ENCODE assay signal across 34 cellular contexts in genomic region chr1:170601866-170602265, GRCh38.
"Had no signal": no experiment of that assay in that cellular context is flagged by ENCODE, and none has a peak within 500 bp of the region (broad histone marks: within the 10 kb centered on the region; RNA-seq: fewer than 3 reads in every experiment).

No MANE protein-coding gene starts in this region.

- FAIRE-seq: astrocyte, TTC549 had no signal

- H3K36me3 ChIP-seq: adrenal gland, brain microvascular endothelial cell had no signal

- H3K4me3 ChIP-seq: adrenal gland, body of pancreas, breast epithelium had no signal

- DNase-seq: activated B cell treated with CpG ODN at 0.5 μM for 24 hours; activated CD4-positive, alpha-beta memory T cell treated with anti-CD3 and anti-CD28 coated beads for 36 hours; activated CD4-positive, alpha-beta T cell treated with anti-CD3 and anti-CD28 coated beads for 4 hours; activated CD4-positive, alpha-beta T cell treated with anti-CD3 and anti-CD28 coated beads, Interleukin-2, amount 10 ng/mL, durations not matched to agents 24 days and 14 days; activated CD4-positive, alpha-beta T cell treated with anti-CD3 and anti-CD28 coated beads, Interleukin-2, amount 50 U/mL, for 1 hour; activated CD4-positive, alpha-beta T cell treated with anti-CD3 and anti-CD28 coated beads, Interleukin-2, amount 50 U/mL, for 4 hours; activated CD4-positive, CD25-positive, alpha-beta regulatory T cell treated with anti-CD3 and anti-CD28 coated beads, Interleukin-2, amount 50 U/mL, for 72 hours; activated CD8-positive, alpha-beta memory T cell treated with anti-CD3 and anti-CD28 coated beads, Interleukin-2, amount 50 U/mL, for 4 hours; activated CD8-positive, alpha-beta T cell treated with anti-CD3 and anti-CD28 coated beads for 36 hours; activated effector memory CD4-positive, alpha-beta T cell treated with anti-CD3 and anti-CD28 coated beads, Interleukin-2, amount 50 U/mL, for 16 hours; activated gamma-delta T cell treated with Interleukin-2 at 50 U/mL for 16 hours; activated naive CD4-positive, alpha-beta T cell; activated naive CD4-positive, alpha-beta T cell treated with anti-CD3 and anti-CD28 coated beads for 36 hours; activated naive CD4-positive, alpha-beta T cell treated with anti-CD3 and anti-CD28 coated beads, Interleukin-2, amount 50 U/mL, for 16 hours; activated naive CD8-positive, alpha-beta T cell treated with anti-CD3 and anti-CD28 coated beads for 36 hours; activated T-cell treated with anti-CD3 and anti-CD28 coated beads for 4 hours; activated T-cell treated with anti-CD3 and anti-CD28 coated beads, Interleukin-2, amount 50 U/mL, for 1 hour; activated T-cell treated with anti-CD3 and anti-CD28 coated beads, Interleukin-2, amount 50 U/mL, for 4 hours; activated T-cell treated with anti-CD3 and anti-CD28 coated beads, Interleukin-2, amount 50 U/mL, for 72 hours; adrenal gland; amniotic stem cell; aorta; body of pancreas; brain microvascular endothelial cell; central memory CD4-positive, alpha-beta T cell; T-helper 1 cell; T-helper 2 cell; T-helper 9 cell had no signal

- H3K27ac ChIP-seq: adrenal gland, body of pancreas, brain microvascular endothelial cell, breast epithelium, VCaP had no signal

- ATAC-seq: activated CD8-positive, alpha-beta T cell treated with anti-CD3 and anti-CD28 coated beads for 36 hours; activated naive CD4-positive, alpha-beta T cell treated with anti-CD3 and anti-CD28 coated beads, Interleukin-2, amount 50 U/mL, for 72 hours; activated T-cell treated with anti-CD3 and anti-CD28 coated beads, Interleukin-2, amount 50 U/mL, for 4 hours; activated T-cell treated with anti-CD3 and anti-CD28 coated beads, Interleukin-2, amount 50 U/mL, for 72 hours; activated T-helper 17 cell treated with anti-CD3 and anti-CD28 coated beads, Interleukin-2, amount 50 U/mL, for 72 hours; body of pancreas had no signal

- H3K27me3 ChIP-seq: adrenal gland, body of pancreas, brain microvascular endothelial cell, breast epithelium had no signal

- H3K4me1 ChIP-seq: adrenal gland, body of pancreas, breast epithelium had no signal
